ENCODE assay signal across 14 cellular contexts in genomic region chr17:27895940-27896535, GRCh38. TPM values are rescaled to one million over a fixed set of nuclear protein-coding genes. Genes with fewer than 3 reads are reported as not detected.
DNase-seq lines count a peak whose midpoint lies in the region; ATAC-seq, FAIRE-seq and TF ChIP-seq lines count a peak whose summit lies in the region.
"Had no signal": no experiment of that assay in that cellular context is flagged by ENCODE, and none has a peak within 500 bp of the region (broad histone marks: within the 10 kb centered on the region; RNA-seq: fewer than 3 reads in every experiment).

No MANE protein-coding gene starts in this region.

- FAIRE-seq in K562 (lab: Jason Lieb, UNC): no peak
- FAIRE-seq: HepG2, HTR-8/SVneo had no signal

- no peak for TF ChIP-seq EP300 in K562 (IDR thresholded peaks at IDR 0.05; ENCODE audit: low read length)

- H3K27ac ChIP-seq in K562 (ENCODE audit: extremely low read depth, low read depth, low read length): no peak overlapping the region
- no peak overlapping the region for H3K27ac ChIP-seq in iPS-20b (ENCODE audit: low read length)
- peak overlapping the region; percentile 55 for H3K27ac ChIP-seq in temporal lobe (ENCODE audit: low read depth, low read length)

- no peak overlapping the region for H3K4me2 ChIP-seq in K562 (ENCODE audit: insufficient read depth, low read length)

- H3K36me3 ChIP-seq in K562 (ENCODE audit: control insufficient read depth, insufficient read depth, low read length) (no peaks in the 10 kb centered on the region), iPS-20b (ENCODE audit: insufficient read depth, low read depth, low read length) (no peaks in the 10 kb centered on the region)

- no peak overlapping the region for H3K9ac ChIP-seq in K562 (ENCODE audit: insufficient read depth in 1 of 2, low read depth in 2 of 2, low read length in 2 of 2)
- H3K9ac ChIP-seq in iPS-20b (ENCODE audit: low read depth, low read length): no peak overlapping the region

- POLR2A ChIA-PET in K562 (lab: Yijun Ruan, JAX): no interaction called here

- H4K20me1 ChIP-seq in K562 (replicated peaks; ENCODE audit: control insufficient read depth, insufficient read depth, low read length): no peaks in the 10 kb centered on the region

- no peaks in the 10 kb centered on the region for H3K27me3 ChIP-seq in K562 (ENCODE audit: control insufficient read depth in 2 of 2, insufficient read depth in 2 of 2, low read length in 2 of 2)
- peaks cover 17% of the 10 kb centered on the region for H3K27me3 ChIP-seq in iPS-20b (ENCODE audit: insufficient read depth, low read length)

- 89% methylated on average over 1 of the region's 1 CpG for WGBS in K562 (ENCODE audit: insufficient coverage, low coverage, missing lambda C conversion rate)

- no peaks in the 10 kb centered on the region for H3K9me3 ChIP-seq in K562 (replicated peaks; ENCODE audit: control insufficient read depth, insufficient read depth, low read depth, low read length)
- H3K9me3 ChIP-seq in iPS-20b (ENCODE audit: insufficient read depth, low read depth, low read length): no peaks in the 10 kb centered on the region
- H3K9me3 ChIP-seq: Caco-2 had no signal

- no peaks in the 10 kb centered on the region for H3K79me2 ChIP-seq in K562 (ENCODE audit: control insufficient read depth, insufficient read depth, low read length)

- TF ChIP-seq RAD21 in K562 (CRISPR knock-in tag; conservative IDR thresholded peaks at IDR 0.05 in 1 of 2, IDR thresholded peaks at IDR 0.05 in 1 of 2): no peak

- no TSS peak for BruUV-seq in K562 (replicated peaks; lab: Mats Ljungman, UMichigan)

- H3K4me1 ChIP-seq in K562 (replicated peaks in 1 of 2; ENCODE audit: control insufficient read depth in 2 of 2, insufficient read depth in 2 of 2, low read length in 2 of 2) (peaks cover 13 to 39% of the 10 kb centered on the region in 2 experiments), iPS-20b (ENCODE audit: insufficient read depth, low read length) (peaks cover 40% of the 10 kb centered on the region)

- DNase-seq in OCI-M1 (lab: John Stamatoyannopoulos, UW): peak; percentile 27
- no peak for DNase-seq in K562 (ENCODE audit: extremely low read depth in 1 of 4, low spot score in 3 of 4)
- no peak for DNase-seq in NCI-H526 (lab: John Stamatoyannopoulos, UW)
- no peak for DNase-seq in activated naive CD4-positive, alpha-beta T cell treated with anti-CD3 and anti-CD28 coated beads, Interleukin-2, amount 50 U/mL, for 16 hours
- DNase-seq: CD8-positive, alpha-beta T cell; GOT3; H9 had no signal

- H3K4me3 ChIP-seq in K562: no peak overlapping the region
- peak overlapping the region; percentile 19; the same call in 1 of the 2 replicates for H3K4me3 ChIP-seq in iPS-20b (ENCODE audit: low read length)

- no peak overlapping the region for H2AFZ ChIP-seq in K562 (ENCODE audit: low read depth, low read length)

- no peak for TF ChIP-seq CTCF in K562 (IDR thresholded peaks at IDR 0.05 in 2 of 3, conservative IDR thresholded peaks at IDR 0.05 in 1 of 3; ENCODE audit: insufficient read depth in 2 of 3, low read depth in 1 of 3, low read length in 3 of 3)

- in situ Hi-C loops in K562 (cut with MboI): no loop called here

- CTCF ChIA-PET in K562 (lab: Yijun Ruan, JAX; ENCODE audit: low intra/inter-chr PET ratio): no interaction called here

- H3K9me1 ChIP-seq in K562 (ENCODE audit: control insufficient read depth, insufficient read depth, low read length): no peaks in the 10 kb centered on the region

- TF ChIP-seq POLR2A in K562 (conservative IDR thresholded peaks at IDR 0.05): no peak

- no peak for ATAC-seq in K562
- no peak for ATAC-seq in HG02938 (IDR thresholded peaks at IDR 0.05; ENCODE audit: unreplicated experiment)
- ATAC-seq in GM21786 (IDR thresholded peaks at IDR 0.05; ENCODE audit: unreplicated experiment): no peak
- ATAC-seq: CD8-positive, alpha-beta T cell; HepG2 had no signal

- intact Hi-C loops in K562 (cut with micrococcal nuclease): no loop called here

TF ChIP-seq in K562, 482 proteins besides CTCF, POLR2A, EP300 and RAD21:
- TF ChIP-seq PRPF4 (IDR thresholded peaks at IDR 0.05; ENCODE audit: insufficient read depth, low read depth, low read length, poor library complexity, severe bottlenecking) (no peak), MEIS2 (IDR thresholded peaks at IDR 0.05; ENCODE audit: partially characterized antibody) (peak; percentile 81)
- TF ChIP-seq, protein P1, sequence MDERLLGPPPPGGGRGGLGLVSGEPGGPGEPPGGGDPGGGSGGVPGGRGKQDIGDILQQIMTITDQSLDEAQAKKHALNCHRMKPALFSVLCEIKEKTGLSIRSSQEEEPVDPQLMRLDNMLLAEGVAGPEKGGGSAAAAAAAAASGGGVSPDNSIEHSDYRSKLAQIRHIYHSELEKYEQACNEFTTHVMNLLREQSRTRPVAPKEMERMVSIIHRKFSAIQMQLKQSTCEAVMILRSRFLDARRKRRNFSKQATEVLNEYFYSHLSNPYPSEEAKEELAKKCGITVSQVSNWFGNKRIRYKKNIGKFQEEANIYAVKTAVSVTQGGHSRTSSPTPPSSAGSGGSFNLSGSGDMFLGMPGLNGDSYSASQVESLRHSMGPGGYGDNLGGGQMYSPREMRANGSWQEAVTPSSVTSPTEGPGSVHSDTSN (CRISPR knock-in tag; IDR thresholded peaks at IDR 0.05; ENCODE audit: low read depth): no peak
- TF ChIP-seq, protein P1 (tag; conservative IDR thresholded peaks at IDR 0.05; ENCODE audit: low read depth): peak; percentile 68; the same call in 1 of the 2 replicates

RNA-seq across cellular contexts. Expression of gene LYRM9, which starts 2.9 kb away (rescaled TPM):
- 5.1 and 6.8 TPM in 2 replicates for total RNA-seq in K562 (2011; cell fraction: chromatin; rRNA removed; ENCODE audit: low replicate concordance)
- 2.4 and 2.8 TPM in 2 replicates for total RNA-seq in K562 (2011; cell fraction: nucleolus; rRNA removed)
- 5.9 and 11.5 TPM in 2 replicates for total RNA-seq in K562 (2011; cell fraction: nucleoplasm; rRNA removed)
- 1.6 and 3.2 TPM in 2 replicates for total RNA-seq in K562 (2014; rRNA removed)
- total RNA-seq in K562 (2014; rRNA removed; fragmentation: Illumina TruSeq; extraction: Trizol): 0.89 and 0.98 TPM in 2 replicates
- total RNA-seq in K562 (2015; rRNA removed; fragmentation: Illumina TruSeq; extraction: Trizol): 1.2 and 1.4 TPM in 2 replicates
- total RNA-seq in K562 (2021): 1.1 and 1.8 TPM in 2 replicates
- 4.1 and 4.7 TPM in 2 replicates for polyA plus RNA-seq in K562 (2011; rRNA removed)
- polyA plus RNA-seq in K562 (2011; cell fraction: cytosol; rRNA removed): 4.5 and 4.7 TPM in 2 replicates
- polyA plus RNA-seq in K562 (2011; cell fraction: nucleus; rRNA removed): 7.3 and 7.6 TPM in 2 replicates
- 3.0 and 7.0 TPM in 2 replicates for polyA plus RNA-seq in K562 (2012)
- 1.3 and 1.9 TPM in 2 replicates for polyA plus RNA-seq in K562 (2014; fragmentation: Illumina TruSeq; extraction: Trizol)
- polyA plus RNA-seq in K562 (2014; fragmentation: Nextera tagmentation; extraction: Ambion mirVana): 1 to 10 TPM; 1.0 to 1.8 TPM
- polyA plus RNA-seq in K562 (2014; rRNA removed): 2.7 and 3.3 TPM in 2 replicates
- polyA minus RNA-seq in K562 (2011; rRNA and poly(A)+ RNA removed): 1.2 and 1.4 TPM in 2 replicates
- polyA minus RNA-seq in K562 (2011; cell fraction: cytosol; rRNA and poly(A)+ RNA removed): 0.57 TPM in 1 of 2 replicates, not detected in the other
- 1.1 and 1.8 TPM in 2 replicates for polyA minus RNA-seq in K562 (2011; cell fraction: nucleus; rRNA and poly(A)+ RNA removed)
- total RNA-seq in temporal lobe: 11.3 TPM
